ENCODE assay signal across 20 cellular contexts in genomic region chr7:20358762-20359282, GRCh38. TPM values are rescaled to one million over a fixed set of nuclear protein-coding genes. Genes with fewer than 3 reads are reported as not detected.
DNase-seq lines count a peak whose midpoint lies in the region; ATAC-seq, FAIRE-seq and TF ChIP-seq lines count a peak whose summit lies in the region.
"Had no signal": no experiment of that assay in that cellular context is flagged by ENCODE, and none has a peak within 500 bp of the region (broad histone marks: within the 10 kb centered on the region; RNA-seq: fewer than 3 reads in every experiment).

No MANE protein-coding gene starts in this region.

- no peak overlapping the region for H3K4me3 ChIP-seq in A549
- H3K4me3 ChIP-seq in GM23248 = no peak overlapping the region
- no peak overlapping the region for H3K4me3 ChIP-seq in adipocyte (ENCODE audit: low read length)
- H3K4me3 ChIP-seq: GM12878, GM23338 had no signal

- CTCF ChIA-PET in A549 (lab: Yijun Ruan, JAX) = no interaction called here

- POLR2A ChIA-PET in A549 (lab: Yijun Ruan, JAX) = no interaction called here

- H3K9me3 ChIP-seq in A549 (no peaks in the 10 kb centered on the region), GM23248 (ENCODE audit: low read depth) (no peaks in the 10 kb centered on the region), adipocyte (ENCODE audit: control insufficient read depth, low read length) (no peaks in the 10 kb centered on the region)

- no peaks in the 10 kb centered on the region for H3K27me3 Mint-ChIP-seq in nephron (ENCODE audit: low read depth)
- H3K27me3 Mint-ChIP-seq: CD4-positive, alpha-beta T cell had no signal

- H3K79me2 ChIP-seq in GM23248 (ENCODE audit: insufficient read depth) = no peaks in the 10 kb centered on the region

- DNase-seq in A549 (ENCODE audit: low read depth in 1 of 2, low spot score in 1 of 2) (no peak), GM23248 (no peak), adipocyte (ENCODE audit: low read depth) (peak; percentile 13), cerebellar nuclear complex (lab: John Stamatoyannopoulos, UW) (no peak), frontal cortex (ENCODE audit: low spot score in 2 of 2) (no peak)
- no peak for DNase-seq in activated CD4-positive, alpha-beta T cell treated with anti-CD3 and anti-CD28 coated beads for 4 hours
- DNase-seq: 8988T; ACHN; C1 segment of cervical spinal cord; CD4-positive, alpha-beta T cell; DMS79; H9; HFFc6 had no signal

- FAIRE-seq in A549 (lab: Jason Lieb, UNC) (peak; percentile 28), frontal cortex (lab: Jason Lieb, UNC) (no peak)
- FAIRE-seq: GM12878, HepG2, HTR-8/SVneo had no signal

- no peaks in the 10 kb centered on the region for H3K9me2 ChIP-seq in GM23248 (ENCODE audit: insufficient read depth)

- H3K4me1 ChIP-seq in A549 (0 out of 3 replicates have a peak, but pooled peaks cover 3% of the 10 kb centered on the region), GM23248 (ENCODE audit: insufficient read depth) (0 out of 2 replicates have a peak, but pooled peaks cover 9% of the 10 kb centered on the region), adipocyte (ENCODE audit: control insufficient read depth, insufficient read depth, low read length) (peaks cover 5% of the 10 kb centered on the region)

- peaks cover 33% of the 10 kb centered on the region for H3K4me1 Mint-ChIP-seq in nephron
- H3K4me1 Mint-ChIP-seq: B cell had no signal

- 77% methylated on average over 3 of the region's 3 CpGs for WGBS in A549 (ENCODE audit: missing lambda C conversion rate)
- 95% methylated on average over 3 of the region's 3 CpGs for WGBS in GM23248 (ENCODE audit: low coverage in 1 of 2, low lambda C conversion rate in 2 of 2, missing lambda C conversion rate in 2 of 2), 2 experiments

- H3K4me3 Mint-ChIP-seq in nephron = no peak overlapping the region
- H3K4me3 Mint-ChIP-seq: B cell; CD4-positive, alpha-beta T cell; GM23338; H9; HFFc6 had no signal

- H3K4me2 ChIP-seq in A549 = no peak overlapping the region
- H3K4me2 ChIP-seq in GM23248 (ENCODE audit: unreplicated experiment) = peak overlapping the region; percentile 24
- H3K4me2 ChIP-seq: GM23338 had no signal

- TF ChIP-seq RAD21 in A549 (conservative IDR thresholded peaks at IDR 0.05 in 1 of 2, IDR thresholded peaks at IDR 0.05 in 1 of 2) = no peak

- no peak overlapping the region for H3K27ac ChIP-seq in A549
- H3K27ac ChIP-seq in GM23248 = no peak overlapping the region

- H3K27ac Mint-ChIP-seq in nephron = peak overlapping the region; percentile 17 to 87 (median 67)
- H3K27ac Mint-ChIP-seq: B cell; CD4-positive, alpha-beta T cell; HFFc6 had no signal

- H3K9me3 Mint-ChIP-seq in nephron = no peaks in the 10 kb centered on the region
- H3K9me3 Mint-ChIP-seq: CD4-positive, alpha-beta T cell; GM23338; H9; HFFc6 had no signal

- no peak for TF ChIP-seq POLR2A in A549 (IDR thresholded peaks at IDR 0.05; ENCODE audit: low read length)

- H3K9ac ChIP-seq in GM23248 (no peak overlapping the region), adipocyte (ENCODE audit: low read length) (no peak overlapping the region)

- H3K27me3 ChIP-seq in GM23248 (replicated peaks; ENCODE audit: insufficient read depth) (no peaks in the 10 kb centered on the region), adipocyte (replicated peaks; ENCODE audit: control insufficient read depth, insufficient read depth, low read length) (no peaks in the 10 kb centered on the region)

- no peak for TF ChIP-seq EP300 in A549 (IDR thresholded peaks at IDR 0.05)

- H3F3A ChIP-seq in GM23248 (ENCODE audit: insufficient read depth) = no peaks in the 10 kb centered on the region

- no peak for ATAC-seq in A549
- ATAC-seq: GM12878, GM23338, HepG2 had no signal

- H3K36me3 Mint-ChIP-seq in nephron (ENCODE audit: low read depth) = peaks cover 17% of the 10 kb centered on the region

- H2AFZ ChIP-seq in GM23248 = no peak overlapping the region
- H2AFZ ChIP-seq: GM23338 had no signal

- no peaks in the 10 kb centered on the region for H3K36me3 ChIP-seq in GM23248 (ENCODE audit: low read depth)
- no peaks in the 10 kb centered on the region for H3K36me3 ChIP-seq in adipocyte (ENCODE audit: control insufficient read depth, insufficient read depth, low read length, severe bottlenecking)

- TF ChIP-seq CTCF in A549 (IDR thresholded peaks at IDR 0.05) (no peak), nephron (IDR thresholded peaks at IDR 0.05; ENCODE audit: unreplicated experiment in 3 of 3) (no peak)

- in situ Hi-C loops in GM23248 (cut with MboI) = no loop called here

- H4K20me1 ChIP-seq in GM23248 (ENCODE audit: insufficient read depth) = no peaks in the 10 kb centered on the region

TF ChIP-seq in A549, 52 proteins besides CTCF, POLR2A, EP300 and RAD21:
- TF ChIP-seq ZC3H11A (IDR thresholded peaks at IDR 0.05) (no peak), MAFK (IDR thresholded peaks at IDR 0.05; ENCODE audit: partially characterized antibody) (no peak), MAX (IDR thresholded peaks at IDR 0.05) (no peak), BHLHE40 (IDR thresholded peaks at IDR 0.05; ENCODE audit: low read depth, low read length) (no peak), HES2 (IDR thresholded peaks at IDR 0.05) (no peak)
TF ChIP-seq in A549: peak in this region for 0.

RNA-seq across cellular contexts. Expression of gene ITGB8, which starts 28.1 kb away (rescaled TPM):
- polyA plus RNA-seq in A549 (2011; rRNA removed) (0.63 and 0.67 TPM in 2 replicates), A549 (2017; fragmentation: RNase III; extraction: RNeasy Plus Mini Kit Qiagen cat#74134 plus additional on column Dnase treatment) (0.30 to 0.50 TPM (median 0.39 TPM) in 3 replicates), GM23248 (2016; fragmentation: Nextera tagmentation; extraction: Ambion mirVana) (3.3 and 3.4 TPM in 2 replicates)
- polyA plus RNA-seq in A549 (2012; cell fraction: cytosol; rRNA removed) = 0.13 and 0.21 TPM in 2 replicates
- polyA plus RNA-seq in A549 (2012; cell fraction: nucleus; rRNA removed) = 0.27 and 0.29 TPM in 2 replicates
- polyA minus RNA-seq in A549 (2011; rRNA and poly(A)+ RNA removed) = 1.5 and 3.2 TPM in 2 replicates
- total RNA-seq in GM23248 (2014; rRNA removed; shearing (Covaris generic)) = 9.9 and 11.9 TPM in 2 replicates
- 66.9 TPM for total RNA-seq in frontal cortex
- total RNA-seq: CD4-positive, alpha-beta T cell; G401; HepG2; HFFc6 had no signal
